In the genomic region with DNA sequence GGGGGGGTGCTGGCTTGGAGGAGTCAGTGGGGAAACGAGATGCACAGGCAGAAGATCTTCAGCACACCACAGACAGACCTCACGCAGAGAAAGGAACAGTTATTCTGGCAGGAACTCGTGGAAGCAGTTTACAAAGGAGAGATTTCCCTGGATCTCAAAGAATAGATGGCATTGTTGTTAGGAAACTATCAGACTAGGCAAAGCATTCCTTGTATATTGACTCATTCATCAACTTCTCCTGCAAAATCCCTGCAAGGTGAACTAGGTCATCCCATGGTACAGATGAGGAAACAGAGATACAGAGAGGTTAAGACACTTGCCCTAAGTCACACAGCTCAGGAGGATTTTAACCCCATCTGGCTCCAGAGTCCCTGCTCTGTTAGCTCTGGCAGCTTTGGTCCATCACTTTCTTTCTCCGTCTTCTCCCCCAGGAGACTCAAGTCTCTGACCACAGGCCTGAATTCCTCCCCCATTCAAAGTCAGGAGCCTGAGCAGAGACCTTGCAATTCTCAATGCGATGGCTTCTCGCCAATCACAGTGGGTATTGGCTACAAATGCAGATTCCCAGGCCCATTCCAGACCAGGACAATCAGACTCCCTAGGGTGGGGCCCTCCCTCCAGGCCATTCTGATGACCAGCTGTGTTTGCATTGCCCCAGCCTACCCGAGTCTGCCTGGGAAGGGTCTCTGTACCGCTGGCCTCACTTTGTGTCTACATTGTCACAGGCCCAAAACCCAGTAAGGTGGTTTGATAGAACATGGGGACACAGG, we compare ENCODE assay signal across 25 cellular contexts. TPM values are rescaled to one million over a fixed set of nuclear protein-coding genes. Genes with fewer than 3 reads are reported as not detected.
DNase-seq lines count a peak whose midpoint lies in the region; ATAC-seq, FAIRE-seq and TF ChIP-seq lines count a peak whose summit lies in the region.
"Had no signal": no experiment of that assay in that cellular context is flagged by ENCODE, and none has a peak within 500 bp of the region (broad histone marks: within the 10 kb centered on the region; RNA-seq: fewer than 3 reads in every experiment).

No MANE protein-coding gene starts in this region.

- no peak overlapping the region for H3K4me3 ChIP-seq in Panc1 (ENCODE audit: low read depth in 2 of 2, low read length in 2 of 2)
- H3K4me3 ChIP-seq in H1 (ENCODE audit: extremely low read depth in 1 of 4, insufficient read depth in 2 of 4, low read depth in 3 of 4, low read length in 4 of 4) = no peak overlapping the region
- no peak overlapping the region for H3K4me3 ChIP-seq in right cardiac atrium (ENCODE audit: low read length)
- H3K4me3 ChIP-seq: heart right ventricle, left lung, skin epidermis had no signal

- no peaks in the 10 kb centered on the region for H3K79me2 ChIP-seq in H1 (ENCODE audit: control insufficient read depth in 1 of 2, insufficient read depth in 2 of 2, low read length in 2 of 2)

- no peak overlapping the region for H3K4me2 ChIP-seq in H1 (ENCODE audit: insufficient read depth in 1 of 2, low read depth in 2 of 2, low read length in 2 of 2)

- DNase-seq in H54 (ENCODE audit: insufficient read length, low spot score) (peak; percentile 20), Panc1 (ENCODE audit: low read depth, low spot score) (no peak), H1 (ENCODE audit: low read depth in 1 of 2, low spot score in 2 of 2) (no peak), pulmonary artery endothelial cell (ENCODE audit: low read depth, low spot score) (peak; percentile 51), SIG-M5 (lab: John Stamatoyannopoulos, UW) (no peak), right cardiac atrium (no peak), NCI-H345 treated with DMSO at 0.1 percent for 48 hours (lab: John Stamatoyannopoulos, UW; ENCODE audit: unreplicated experiment) (no peak)
- no peak for DNase-seq in activated T-helper 2 cell treated with anti-CD3 and anti-CD28 coated beads, Interferon-gamma antibody, Interleukin-2, Interleukin-4, amounts not matched to agents 10 μg/mL and 5 μg/mL and 100 μg/mL, durations not matched to agents 14 hours and 24 hours and 36 hours (ENCODE audit: low spot score)
- DNase-seq: activated CD4-positive, alpha-beta T cell treated with anti-CD3 and anti-CD28 coated beads for 1 hour; activated naive CD4-positive, alpha-beta T cell treated with Interleukin-2 at 50 U/mL for 16 hours; activated T-cell treated with anti-CD3 and anti-CD28 coated beads, Interleukin-2, amount 50 U/mL, for 24 hours; amniotic stem cell; DMS53; heart right ventricle; HFFc6; left lung; midbrain; NCI-H1105; NCI-H524 treated with DMSO at 0.1 percent for 48 hours; Right ventricle myocardium superior; stimulated activated CD4-positive, alpha-beta T cell treated with anti-CD3 and anti-CD28 coated beads, Interleukin-1b, Interleukin-23, amount 100 ng/mL, for 48 hours had no signal

- H3K4me1 ChIP-seq in Panc1 (ENCODE audit: control insufficient read depth, insufficient read depth, low read length) (0 out of 2 replicates have a peak, but pooled peaks cover 2% of the 10 kb centered on the region), H1 (replicated peaks in 1 of 4; ENCODE audit: control insufficient read depth in 3 of 4, insufficient read depth in 4 of 4, low read length in 3 of 4) (peaks cover 0 to 10% (median 3%) of the 10 kb centered on the region in 4 experiments; a peak in 4 of 7 replicates), right cardiac atrium (ENCODE audit: control insufficient read depth, insufficient read depth, low read length) (no peaks in the 10 kb centered on the region)
- H3K4me1 ChIP-seq: left lung had no signal

- H2BK5ac ChIP-seq in H1 (ENCODE audit: low read depth, low read length) = no peak overlapping the region

- no peak overlapping the region for H4K5ac ChIP-seq in H1 (ENCODE audit: insufficient read length, low read depth, low read length)

- H3K36me3 ChIP-seq in Panc1 (ENCODE audit: control insufficient read depth, insufficient read depth, low read length) (no peaks in the 10 kb centered on the region), H1 (ENCODE audit: control insufficient read depth in 2 of 4, insufficient read depth in 4 of 4, low read length in 3 of 4) (no peaks in the 10 kb centered on the region)
- H3K36me3 ChIP-seq: heart right ventricle, left lung had no signal

- H4K20me1 ChIP-seq in H1 (replicated peaks in 1 of 2; ENCODE audit: control insufficient read depth in 1 of 2, insufficient read depth in 2 of 2, low read length in 2 of 2) = no peaks in the 10 kb centered on the region

- H3K9me3 ChIP-seq in Panc1 (ENCODE audit: control insufficient read depth, insufficient read depth, low read depth, low read length) (no peaks in the 10 kb centered on the region), H1 (ENCODE audit: insufficient read depth in 2 of 2, low read depth in 1 of 2, low read length in 1 of 2) (no peaks in the 10 kb centered on the region), right cardiac atrium (ENCODE audit: control insufficient read depth, low read length) (no peaks in the 10 kb centered on the region)
- H3K9me3 ChIP-seq: heart right ventricle, left lung had no signal

- H3K27ac Mint-ChIP-seq in activated T-helper 2 cell treated with anti-CD3 and anti-CD28 coated beads, Interferon-gamma antibody, Interleukin-2, Interleukin-4, amounts not matched to agents 10 μg/mL and 5 μg/mL and 100 μg/mL, durations not matched to agents 14 hours and 24 hours and 36 hours = no peak overlapping the region
- H3K27ac Mint-ChIP-seq: activated T-cell treated with anti-CD3 and anti-CD28 coated beads, Interleukin-2, amount 50 U/mL, for 24 hours; dendritic cell treated with granulocyte-macrophage colony-stimulating factor and Interleukin-4, amounts not matched to agents 40 ng/mL and 50 ng/mL, for 4 days; HFFc6 had no signal

- no peak overlapping the region for H3K23ac ChIP-seq in H1 (ENCODE audit: insufficient read length)

- H2AK5ac ChIP-seq in H1 (ENCODE audit: low read depth, low read length) = no peak overlapping the region

- BruUV-seq in Panc1 (replicated peaks; lab: Mats Ljungman, UMichigan) = no TSS peak

- CTCF ChIA-PET in Panc1 (lab: Charles Lee) (interaction anchor here (0.5 to 0.9 kb wide), 2 partner anchors 63 to 110 kb away, joined by 3 to 4 read pairs; no protein-coding TSS in a partner anchor), H1 (lab: Charles Lee; ENCODE audit: partially characterized antibody) (interaction anchor here (0.6 to 5.7 kb wide), 29 partner anchors 10 to 184 kb away, joined by 3 to 55 read pairs (median 9); no protein-coding TSS in a partner anchor)

- no peaks in the 10 kb centered on the region for H3K79me1 ChIP-seq in H1 (ENCODE audit: low read depth, low read length)

- ATAC-seq in Panc1 (0 out of 2 replicates have a peak, but pooled peaks have one; percentile 41), right cardiac atrium (no peak)
- ATAC-seq: heart right ventricle, left lung had no signal

- peak overlapping the region; percentile 65; the same call in 1 of the 2 replicates for H4K8ac ChIP-seq in H1 (ENCODE audit: extremely low read depth, insufficient read depth, low read length)

- H3K4me1 Mint-ChIP-seq in activated T-helper 2 cell treated with anti-CD3 and anti-CD28 coated beads, Interferon-gamma antibody, Interleukin-2, Interleukin-4, amounts not matched to agents 10 μg/mL and 5 μg/mL and 100 μg/mL, durations not matched to agents 14 hours and 24 hours and 36 hours (ENCODE audit: low read depth) = peaks cover 2% of the 10 kb centered on the region
- H3K4me1 Mint-ChIP-seq: nephron had no signal

- FAIRE-seq in H54 (lab: Jason Lieb, UNC) = peak; percentile 70
- no peak for FAIRE-seq in H1 (lab: Jason Lieb, UNC)
- FAIRE-seq: HTR-8/SVneo had no signal

- no peaks in the 10 kb centered on the region for H3K9me3 Mint-ChIP-seq in activated T-helper 2 cell treated with anti-CD3 and anti-CD28 coated beads, Interferon-gamma antibody, Interleukin-2, Interleukin-4, amounts not matched to agents 10 μg/mL and 5 μg/mL and 100 μg/mL, durations not matched to agents 14 hours and 24 hours and 36 hours
- H3K9me3 Mint-ChIP-seq: activated T-cell treated with anti-CD3 and anti-CD28 coated beads, Interleukin-2, amount 50 U/mL, for 24 hours; dendritic cell treated with granulocyte-macrophage colony-stimulating factor and Interleukin-4, amounts not matched to agents 40 ng/mL and 50 ng/mL, for 4 days; HFFc6; nephron had no signal

- no peak overlapping the region for H3K4ac ChIP-seq in H1 (replicated peaks; ENCODE audit: insufficient read length, low read depth, low read length)

- H3K27ac ChIP-seq in Panc1 (ENCODE audit: low read length) (no peak overlapping the region), H1 (ENCODE audit: low read depth, low read length) (no peak overlapping the region), right cardiac atrium (ENCODE audit: low read length) (no peak overlapping the region)
- H3K27ac ChIP-seq: heart right ventricle, left lung, skin epidermis had no signal

- peak overlapping the region; percentile 33; the same call in 1 of the 2 replicates for H2BK12ac ChIP-seq in H1 (ENCODE audit: low read depth, low read length)

- H3K23me2 ChIP-seq in H1 (ENCODE audit: low read depth, low read length) = 0 out of 2 replicates have a peak, but pooled peaks cover 3% of the 10 kb centered on the region

- H4K91ac ChIP-seq in H1 (replicated peaks; ENCODE audit: insufficient read length, low read length) = no peak overlapping the region

- no peak for TF ChIP-seq RAD21 in H1 (IDR thresholded peaks at IDR 0.05 in 1 of 2, conservative IDR thresholded peaks at IDR 0.05 in 1 of 2; ENCODE audit: low read depth in 2 of 2, low read length in 2 of 2)

- H3K27me3 Mint-ChIP-seq in activated T-helper 2 cell treated with anti-CD3 and anti-CD28 coated beads, Interferon-gamma antibody, Interleukin-2, Interleukin-4, amounts not matched to agents 10 μg/mL and 5 μg/mL and 100 μg/mL, durations not matched to agents 14 hours and 24 hours and 36 hours (ENCODE audit: low read depth) = peaks cover 7% of the 10 kb centered on the region
- H3K27me3 Mint-ChIP-seq: activated T-cell treated with anti-CD3 and anti-CD28 coated beads, Interleukin-2, amount 50 U/mL, for 24 hours had no signal

- H3K18ac ChIP-seq in H1 (ENCODE audit: extremely low read depth, low read length) = no peak overlapping the region

- intact Hi-C loops in Panc1 (cut with micrococcal nuclease; ENCODE audit: unreplicated experiment) = loop anchor here (5.0 kb wide), 2 partner anchors 112 to 123 kb away; no protein-coding TSS in a partner anchor
- intact Hi-C loops in right cardiac atrium (cut with DNase I) = loop anchor here in 2 of 4 donors (5.0 to 10.0 kb wide), 4 partner anchors 112 to 284 kb away; no protein-coding TSS in a partner anchor
- intact Hi-C loops in activated T-helper 2 cell treated with anti-CD3 and anti-CD28 coated beads, Interferon-gamma antibody, Interleukin-2, Interleukin-4, amounts not matched to agents 10 μg/mL and 5 μg/mL and 100 μg/mL, durations not matched to agents 14 hours and 24 hours and 36 hours (cut with micrococcal nuclease) = loop anchor here (5.0 kb wide), 1 partner anchor 123 kb away; no protein-coding TSS in a partner anchor

- no peak overlapping the region for H3K9ac ChIP-seq in H1 (replicated peaks in 1 of 4; ENCODE audit: extremely low read depth in 1 of 4, low read depth in 3 of 4, low read length in 3 of 4)

- TF ChIP-seq CTCF in Panc1 (IDR thresholded peaks at IDR 0.05) (no peak), H1 (IDR thresholded peaks at IDR 0.05; ENCODE audit: control extremely low read depth in 1 of 3, insufficient read depth in 1 of 3, low read depth in 1 of 3, low read length in 3 of 3) (no peak)

- no peak overlapping the region for H3K4me3 Mint-ChIP-seq in activated T-helper 2 cell treated with anti-CD3 and anti-CD28 coated beads, Interferon-gamma antibody, Interleukin-2, Interleukin-4, amounts not matched to agents 10 μg/mL and 5 μg/mL and 100 μg/mL, durations not matched to agents 14 hours and 24 hours and 36 hours (ENCODE audit: low read depth)
- H3K4me3 Mint-ChIP-seq: activated T-cell treated with anti-CD3 and anti-CD28 coated beads, Interleukin-2, amount 50 U/mL, for 24 hours; dendritic cell treated with granulocyte-macrophage colony-stimulating factor and Interleukin-4, amounts not matched to agents 40 ng/mL and 50 ng/mL, for 4 days; HFFc6; nephron had no signal

- no peaks in the 10 kb centered on the region for H3K36me3 Mint-ChIP-seq in activated T-helper 2 cell treated with anti-CD3 and anti-CD28 coated beads, Interferon-gamma antibody, Interleukin-2, Interleukin-4, amounts not matched to agents 10 μg/mL and 5 μg/mL and 100 μg/mL, durations not matched to agents 14 hours and 24 hours and 36 hours (ENCODE audit: low read depth)

- H2BK120ac ChIP-seq in H1 (replicated peaks; ENCODE audit: low read depth, low read length) = no peak overlapping the region

- H3K56ac ChIP-seq in H1 (replicated peaks; ENCODE audit: insufficient read length, low read depth, low read length) = no peak overlapping the region

- H2BK20ac ChIP-seq in H1 (ENCODE audit: low read length) = no peak overlapping the region

- peak overlapping the region; percentile 77; the same call in 1 of the 2 replicates for H2BK15ac ChIP-seq in H1 (ENCODE audit: low read length)

- WGBS in H1 (ENCODE audit: extremely low coverage in 1 of 2, insufficient coverage in 1 of 2, insufficient read length in 1 of 2, insufficient replicate concordance in 2 of 2, low coverage in 1 of 2, low lambda C conversion rate in 2 of 2, missing lambda C conversion rate in 1 of 2), 2 experiments = 75% methylated on average over 8 of the region's 8 CpGs; no CpG with 5 or more reads in 1 of the 2 experiments
- WGBS in right cardiac atrium = 74% methylated on average over 8 of the region's 8 CpGs

- TF ChIP-seq POLR2A in H54 (IDR thresholded peaks at IDR 0.05; ENCODE audit: low read depth, low read length) (no peak), H1 (IDR thresholded peaks at IDR 0.05; ENCODE audit: control extremely low read depth in 1 of 2, low read depth in 2 of 2, low read length in 2 of 2) (no peak)

- H3K27me3 ChIP-seq in Panc1 (ENCODE audit: control insufficient read depth, insufficient read depth, low read length) = no peaks in the 10 kb centered on the region
- H3K27me3 ChIP-seq in H1 (replicated peaks in 1 of 4; ENCODE audit: control insufficient read depth in 3 of 4, extremely low read depth in 1 of 4, insufficient read depth in 3 of 4, low read length in 3 of 4) = no peaks in the 10 kb centered on the region
- H3K27me3 ChIP-seq in right cardiac atrium (ENCODE audit: control insufficient read depth, insufficient read depth) = no peaks in the 10 kb centered on the region

- in situ Hi-C loops in Panc1 (cut with HindIII; ENCODE audit: low pct_unique_long_range_greater_than_20kb, low sequenced_read_pairs) = no loop called here

- no peak for TF ChIP-seq EP300 in H1 (IDR thresholded peaks at IDR 0.05; ENCODE audit: borderline replicate concordance in 1 of 2, low read depth in 2 of 2, low read length in 2 of 2)

- H2AFZ ChIP-seq in H1 (ENCODE audit: low read length) = no peak overlapping the region

- no peak overlapping the region for H3K14ac ChIP-seq in H1 (ENCODE audit: insufficient read length)

- POLR2A ChIA-PET in Panc1 (lab: Charles Lee) = no interaction called here
- POLR2A ChIA-PET in H1 (lab: Charles Lee; ENCODE audit: partially characterized antibody) = interaction anchor here (0.7 to 1.9 kb wide), 4 partner anchors 8 to 57 kb away, joined by 3 to 8 read pairs (median 3); partner anchors contain the start of gene LITAF

RNA-seq across cellular contexts. Expression of gene LITAF, which starts 56.4 kb away (rescaled TPM):
- total RNA-seq in Panc1 (2021; ENCODE audit: unreplicated experiment) (85.2 TPM), pulmonary artery endothelial cell (0.95 and 3.0 TPM in 2 replicates), right cardiac atrium (10 to 100 TPM; 54.0 to 76.5 (median 65.3) TPM)
- 77.9 TPM for polyA plus RNA-seq in Panc1 (2012; ENCODE audit: insufficient read length)
- 160 and 165 TPM in 2 replicates for total RNA-seq in H1 (2021; fragmentation: NEBNext Ultra II Directional; extraction: Animal tissue kit (Norgen Biotek cat#: 25700))
- polyA plus RNA-seq in H1 (2011; rRNA removed) (205 and 315 TPM in 2 replicates), right cardiac atrium (25.7 TPM)
- 150 TPM for polyA plus RNA-seq in H1 (2011; cell fraction: cytosol; rRNA removed)
- polyA plus RNA-seq in H1 (2011; cell fraction: nucleus; rRNA removed) = 185 TPM
- polyA plus RNA-seq in H1 (2012, experiment 1 of 2) = 80.9 to 155 TPM (median 121 TPM) in 4 replicates
- 82.5 TPM for polyA plus RNA-seq in H1 (2012, experiment 2 of 2)
- polyA plus RNA-seq in H1 (2013, experiment 1 of 2) = 77.3 TPM
- 80.0 TPM for polyA plus RNA-seq in H1 (2013, experiment 2 of 2)
- 140 and 174 TPM in 2 replicates for polyA minus RNA-seq in H1 (2011; rRNA and poly(A)+ RNA removed)
- polyA minus RNA-seq in H1 (2011; cell fraction: cytosol; rRNA and poly(A)+ RNA removed) = 85.9 TPM
- 78.8 TPM for polyA minus RNA-seq in H1 (2011; cell fraction: nucleus; rRNA and poly(A)+ RNA removed)
- 121 and 135 TPM in 2 replicates for total RNA-seq in activated T-helper 2 cell treated with anti-CD3 and anti-CD28 coated beads, Interferon-gamma antibody, Interleukin-2, Interleukin-4, amounts not matched to agents 10 μg/mL and 5 μg/mL and 100 μg/mL, durations not matched to agents 14 hours and 24 hours and 36 hours

Comparison
In these comparisons a context has a peak if more than half of its experiments do, and no peak if none do; other contexts are left out.
1. DNase-seq: peak in H54 (single experiment) and pulmonary artery endothelial cell (single experiment); none in Panc1 (single experiment), H1 (0 of 2), SIG-M5 (single experiment), right cardiac atrium (0 of 3), NCI-H345 treated with DMSO at 0.1 percent for 48 hours (single experiment) and activated T-helper 2 cell treated with anti-CD3 and anti-CD28 coated beads, Interferon-gamma antibody, Interleukin-2, Interleukin-4, amounts not matched to agents 10 μg/mL and 5 μg/mL and 100 μg/mL, durations not matched to agents 14 hours and 24 hours and 36 hours (single experiment).
2. RNA of gene LITAF, which starts 56.4 kb away (total RNA-seq): 160 to 165 TPM in H1, 121 to 135 TPM in activated T-helper 2 cell treated with anti-CD3 and anti-CD28 coated beads, Interferon-gamma antibody, Interleukin-2, Interleukin-4, amounts not matched to agents 10 μg/mL and 5 μg/mL and 100 μg/mL, durations not matched to agents 14 hours and 24 hours and 36 hours, 85.2 TPM in Panc1 (single experiment) and 54.0 to 76.5 TPM in right cardiac atrium; 0.95 to 3.0 TPM in pulmonary artery endothelial cell; every median in the first group is over 10 times any median in the second.